Comparison of ENCODE assay signal across 8 cellular contexts in the genomic region with DNA sequence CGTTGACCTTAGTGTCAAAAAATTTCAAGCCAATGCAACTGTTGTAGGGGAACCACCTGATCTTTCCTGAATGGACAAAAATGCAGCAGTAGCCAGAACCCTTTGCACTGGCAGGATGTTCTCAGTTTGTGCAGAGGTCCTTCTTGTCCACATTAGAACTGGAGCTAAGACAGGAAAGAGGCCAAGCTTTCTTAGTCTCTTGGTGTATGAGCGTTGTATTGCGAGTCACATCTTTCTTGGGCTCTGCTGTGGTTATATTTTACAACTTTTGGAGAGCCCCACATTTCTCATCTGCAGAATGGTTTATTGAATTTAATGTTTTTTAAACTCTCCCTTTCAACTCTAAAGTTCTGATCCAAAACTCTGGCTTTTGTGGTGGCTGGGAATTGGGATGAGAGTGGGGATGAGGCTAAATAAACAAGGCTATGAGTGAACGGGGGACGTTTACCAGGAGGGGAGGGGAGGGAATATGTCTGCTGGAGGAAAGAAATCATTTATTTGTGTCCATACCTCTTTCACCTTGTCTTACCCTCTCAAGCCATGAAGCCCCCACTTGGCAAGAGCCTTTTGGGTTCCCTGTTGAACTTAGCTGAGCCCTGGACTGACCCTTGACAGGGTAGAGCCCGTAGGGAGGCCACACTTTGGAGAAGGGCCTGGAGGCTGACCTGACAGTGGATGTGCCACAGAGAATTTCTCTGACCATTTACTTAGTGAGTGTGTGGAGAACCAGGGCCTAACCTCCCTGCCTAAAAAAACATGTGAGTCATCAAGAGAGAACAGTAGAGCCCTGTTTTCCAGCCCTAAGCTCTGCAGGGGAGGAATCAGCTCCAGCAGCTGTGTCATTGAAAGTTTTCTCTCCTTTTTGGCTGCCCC. TPM values are rescaled to one million over a fixed set of nuclear protein-coding genes. Genes with fewer than 3 reads are reported as not detected.
A peak's percentile ranks its signal among the peaks of the same experiment; 100 is the strongest.
DNase-seq lines count a peak whose midpoint lies in the region; ATAC-seq and TF ChIP-seq lines count a peak whose summit lies in the region.

No MANE protein-coding gene starts in this region.

- DNase-seq in EL (peak; percentile 84), T1000 (lab: John Stamatoyannopoulos, UW) (peak; percentile 43), foreskin keratinocyte (peak in 1 of 2 donors; percentile 66), retinal pigment epithelial cell (ENCODE audit: low read depth) (peak; percentile 29), NCI-H1694 (lab: John Stamatoyannopoulos, UW) (no peak), KBM-7 (no peak)

- no peak overlapping the region for H3K27ac ChIP-seq in foreskin keratinocyte

- ATAC-seq in foreskin keratinocyte (peak; percentile 93), GM18498 (IDR thresholded peaks at IDR 0.05; ENCODE audit: unreplicated experiment) (no peak), HG02623 (IDR thresholded peaks at IDR 0.05; ENCODE audit: unreplicated experiment) (no peak)

- no peaks in the 10 kb centered on the region for H3K27me3 ChIP-seq in foreskin keratinocyte

- TF ChIP-seq CTCF in foreskin keratinocyte (conservative IDR thresholded peaks at IDR 0.05) (no peak), retinal pigment epithelial cell (conservative IDR thresholded peaks at IDR 0.05; ENCODE audit: low read depth, low read length) (no peak)

- peaks cover 2% of the 10 kb centered on the region for H3K4me1 ChIP-seq in foreskin keratinocyte

- in situ Hi-C loops in KBM-7 (cut with MboI; ENCODE audit: low pct_unique_long_range_greater_than_20kb, low sequenced_read_pairs), result loop anchor here (10.0 kb wide), 2 partner anchors 167 to 537 kb away; no protein-coding TSS in a partner anchor

- H3K4me3 ChIP-seq in retinal pigment epithelial cell (ENCODE audit: low read length), result no peak overlapping the region

RNA-seq across cellular contexts. Expression of gene CHI3L2, which starts 0.6 kb away (rescaled TPM):
- 0.28 and 0.48 TPM in 2 replicates for total RNA-seq in foreskin keratinocyte
- polyA plus RNA-seq in foreskin keratinocyte, result 0.49 and 0.50 TPM in 2 replicates

RNA-seq across cellular contexts. Expression of gene DENND2D, which starts 27.7 kb away (rescaled TPM):
- total RNA-seq in foreskin keratinocyte, result 13.3 and 17.2 TPM in 2 replicates
- 9.7 and 12.7 TPM in 2 replicates for polyA plus RNA-seq in foreskin keratinocyte

Comparison
In these comparisons a context has a peak if more than half of its experiments do, and no peak if none do; other contexts are left out.
1. DNase-seq: peak in EL (single experiment), T1000 (single experiment) and retinal pigment epithelial cell (single experiment); none in NCI-H1694 (single experiment) and KBM-7 (single experiment).